24 cellular contexts compared by ENCODE assay signal in the genomic region with DNA sequence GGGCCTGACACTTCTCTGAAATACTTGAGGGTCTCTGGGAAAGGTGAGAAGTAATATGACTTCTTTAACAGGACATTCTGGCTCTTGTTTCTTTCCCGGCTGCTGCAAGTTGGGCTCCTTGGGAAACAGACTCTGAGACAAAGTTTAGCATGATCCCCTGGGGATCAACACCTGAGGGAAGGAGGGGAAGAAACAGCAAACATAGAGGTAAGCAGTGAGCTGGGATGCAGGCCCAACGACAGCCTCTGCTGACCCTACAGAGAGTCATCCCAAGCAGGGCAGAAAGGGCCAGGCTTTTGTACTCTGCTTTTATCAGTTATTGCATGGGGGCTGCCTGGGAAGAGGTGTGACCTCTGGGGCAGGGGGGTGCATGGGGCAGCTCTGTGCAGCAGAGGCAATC.
"Had no signal": no experiment of that assay in that cellular context is flagged by ENCODE, and none has a peak within 500 bp of the region (broad histone marks: within the 10 kb centered on the region; RNA-seq: fewer than 3 reads in every experiment).

No MANE protein-coding gene starts in this region.

- H3K79me2 ChIP-seq: hepatocyte had no signal

- H3K4me3 Mint-ChIP-seq: effector memory CD8-positive, alpha-beta T cell; memory B cell; mesothelial cell of epicardium; naive B cell; natural killer cell treated with Interleukin-12 subunit alpha and Interleukin-12 subunit beta and Interleukin-15 and Interleukin-18, amount 100 ng/mL, for 72 hours; stimulated activated naive CD8-positive, alpha-beta T cell treated with anti-CD3 and anti-CD28 coated beads, Interleukin-15, amount 100 ng/mL, for 72 hours had no signal

- H3K27ac ChIP-seq: dorsolateral prefrontal cortex, heart left ventricle, hepatocyte, pancreas, right lobe of liver, suprapubic skin, transverse colon, upper lobe of right lung, uterus had no signal

- H3K36me3 Mint-ChIP-seq: memory B cell; mesothelial cell of epicardium; naive B cell; natural killer cell treated with Interleukin-12 subunit alpha and Interleukin-12 subunit beta and Interleukin-15 and Interleukin-18, amount 100 ng/mL, for 72 hours had no signal

- H3K4me1 ChIP-seq: heart left ventricle, pancreas, right lobe of liver, suprapubic skin, transverse colon, upper lobe of right lung, uterus had no signal

- H3K4me1 Mint-ChIP-seq: memory B cell; mesothelial cell of epicardium; naive B cell; stimulated activated naive CD8-positive, alpha-beta T cell treated with anti-CD3 and anti-CD28 coated beads, Interleukin-15, amount 100 ng/mL, for 72 hours had no signal

- DNase-seq: dorsolateral prefrontal cortex; effector memory CD8-positive, alpha-beta T cell; heart left ventricle; kidney; mucosa of descending colon; naive B cell; pancreas; retina; right lobe of liver; small intestine; stimulated activated CD4-positive, alpha-beta T cell treated with anti-CD3 and anti-CD28 coated beads, Interleukin-15, amount 100 ng/mL, for 24 hours; stimulated activated CD4-positive, alpha-beta T cell treated with anti-CD3 and anti-CD28 coated beads, Interleukin-2, amount 100 ng/mL, for 48 hours; stimulated activated naive CD4-positive, alpha-beta T cell; stimulated activated naive CD8-positive, alpha-beta T cell treated with anti-CD3 and anti-CD28 coated beads, Interleukin-15, amount 100 ng/mL, for 72 hours; transverse colon; upper lobe of right lung; uterus had no signal

- H3K4me2 ChIP-seq: hepatocyte had no signal

- H3K27ac Mint-ChIP-seq: effector memory CD8-positive, alpha-beta T cell; memory B cell; mesothelial cell of epicardium; natural killer cell treated with Interleukin-12 subunit alpha and Interleukin-12 subunit beta and Interleukin-15 and Interleukin-18, amount 100 ng/mL, for 72 hours had no signal

- H3K36me3 ChIP-seq: heart left ventricle, pancreas, right lobe of liver, suprapubic skin, transverse colon, upper lobe of right lung, uterus had no signal

- H3K9me3 ChIP-seq: heart left ventricle, mucosa of descending colon, pancreas, right lobe of liver, suprapubic skin, transverse colon, upper lobe of right lung, uterus had no signal

- H3K4me3 ChIP-seq: dorsolateral prefrontal cortex, heart left ventricle, hepatocyte, lung, mucosa of descending colon, pancreas, right lobe of liver, suprapubic skin, transverse colon, upper lobe of right lung, uterus had no signal

- H2AFZ ChIP-seq: hepatocyte had no signal

- H3K27me3 Mint-ChIP-seq: memory B cell; naive B cell; stimulated activated naive CD8-positive, alpha-beta T cell treated with anti-CD3 and anti-CD28 coated beads, Interleukin-15, amount 100 ng/mL, for 72 hours had no signal

- H3K9me3 Mint-ChIP-seq: effector memory CD8-positive, alpha-beta T cell; memory B cell; mesothelial cell of epicardium; naive B cell; natural killer cell treated with Interleukin-12 subunit alpha and Interleukin-12 subunit beta and Interleukin-15 and Interleukin-18, amount 100 ng/mL, for 72 hours; stimulated activated naive CD8-positive, alpha-beta T cell treated with anti-CD3 and anti-CD28 coated beads, Interleukin-15, amount 100 ng/mL, for 72 hours had no signal

- ATAC-seq: effector memory CD8-positive, alpha-beta T cell; heart left ventricle; left lobe of liver; mucosa of descending colon; natural killer cell treated with Interleukin-12 subunit alpha and Interleukin-12 subunit beta and Interleukin-15 and Interleukin-18, amount 100 ng/mL, for 72 hours; pancreas; right lobe of liver; stimulated activated naive CD8-positive, alpha-beta T cell treated with anti-CD3 and anti-CD28 coated beads, Interleukin-15, amount 100 ng/mL, for 72 hours; upper lobe of right lung had no signal

- H3K27me3 ChIP-seq: dorsolateral prefrontal cortex, heart left ventricle, hepatocyte, right lobe of liver, suprapubic skin, transverse colon, upper lobe of right lung, uterus had no signal
